In the genomic region with DNA sequence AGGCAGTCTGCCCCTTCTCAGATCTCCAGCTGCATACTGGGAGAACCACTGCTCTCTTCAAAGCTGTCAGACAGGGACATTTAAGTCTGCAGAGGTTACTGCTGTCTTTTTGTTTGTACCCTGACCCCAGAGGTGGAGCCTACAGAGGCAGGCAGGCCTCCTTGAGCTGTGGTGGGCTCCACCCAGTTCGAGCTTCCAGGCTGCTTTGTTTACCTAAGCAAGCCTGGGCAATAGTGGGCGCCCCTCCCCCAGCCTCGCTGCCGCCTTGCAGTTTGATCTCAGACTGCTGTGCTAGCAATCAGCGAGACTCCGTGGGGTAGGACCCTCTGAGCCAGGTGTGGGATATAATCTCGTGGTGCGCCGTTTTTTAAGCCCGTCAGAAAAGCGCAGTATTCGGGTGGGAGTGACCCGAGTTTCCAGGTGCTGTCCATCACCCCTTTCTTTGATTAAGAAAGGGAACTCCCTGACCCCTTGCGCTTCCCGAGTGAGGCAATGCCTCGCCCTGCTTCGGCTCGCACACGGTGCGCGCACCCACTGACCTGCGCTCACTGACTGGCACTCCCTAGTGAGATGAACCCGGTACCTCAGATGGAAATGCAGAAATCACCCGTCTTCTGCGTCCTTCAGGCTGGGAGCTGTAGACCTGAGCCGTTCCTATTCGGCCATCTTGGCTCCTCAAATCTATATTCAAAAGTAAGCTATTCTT, we compare ENCODE assay signal across 7 cellular contexts.
DNase-seq lines count a peak whose midpoint lies in the region; ATAC-seq, FAIRE-seq and TF ChIP-seq lines count a peak whose summit lies in the region.
"Not testable (repeated sequence)": the region's sequence is repeated elsewhere in the genome, so short reads cannot be mapped to it uniquely, and the experiment has no call there.

No MANE protein-coding gene starts in this region.

- intact Hi-C loops in HepG2 (cut with micrococcal nuclease; ENCODE audit: unreplicated experiment), result not testable (repeated sequence)

- TF ChIP-seq RAD21 in HepG2 (CRISPR knock-in tag; IDR thresholded peaks at IDR 0.05), result not testable (repeated sequence)

- BruUV-seq in HepG2 (replicated peaks; lab: Mats Ljungman, UMichigan), result not testable (repeated sequence)

- not testable (repeated sequence) for H3K9me2 ChIP-seq in hepatocyte (replicated peaks; ENCODE audit: insufficient read depth)

- not testable (repeated sequence) for H3K4me1 ChIP-seq in NT2/D1 (ENCODE audit: insufficient read depth, insufficient read length)
- peaks cover 20% of the 10 kb centered on the region for H3K4me1 ChIP-seq in hepatocyte (ENCODE audit: insufficient read depth)
- H3K4me1 ChIP-seq in HepG2 (ENCODE audit: insufficient read depth, low read length), result peaks cover 13% of the 10 kb centered on the region

- not testable (repeated sequence) for H3K9me3 Mint-ChIP-seq in chondrocyte (ENCODE audit: low read depth); neural crest cell

- CTCF ChIA-PET in HepG2 (lab: Yijun Ruan, JAX; ENCODE audit: low intra/inter-chr PET ratio, low total read pairs), result not testable (repeated sequence)

- H4K20me1 ChIP-seq in hepatocyte (ENCODE audit: insufficient read depth, poor library complexity, severe bottlenecking); HepG2 (ENCODE audit: insufficient read depth, low read length): not testable (repeated sequence)

- H3K9ac ChIP-seq in NT2/D1 (ENCODE audit: insufficient read length, low read depth), result peak overlapping the region; percentile 79
- H3K9ac ChIP-seq in HepG2 (ENCODE audit: insufficient read depth, low read depth, low read length), result not testable (repeated sequence)

- H3K36me3 ChIP-seq in NT2/D1 (ENCODE audit: insufficient read depth, insufficient read length, low read length); hepatocyte (replicated peaks; ENCODE audit: insufficient read depth, low read depth); HepG2 (replicated peaks in 1 of 2; ENCODE audit: control insufficient read depth in 1 of 2, insufficient read depth in 2 of 2, low read length in 2 of 2): not testable (repeated sequence)

- peak; percentile 55 for DNase-seq in DMS53 (lab: John Stamatoyannopoulos, UW)
- DNase-seq in Jurkat, Clone E6-1 (ENCODE audit: low read depth, low spot score); NT2/D1 (ENCODE audit: low read depth, low spot score); chondrocyte (ENCODE audit: low spot score); hepatocyte (ENCODE audit: low spot score); HepG2 (ENCODE audit: low spot score); neural crest cell (ENCODE audit: low read depth, low spot score): not testable (repeated sequence)

- not testable (repeated sequence) for TF ChIP-seq POLR2A in HepG2 (IDR thresholded peaks at IDR 0.05; ENCODE audit: insufficient read depth in 1 of 2, low read depth in 2 of 2, low read length in 2 of 2)

- not testable (repeated sequence) for H3K4me1 Mint-ChIP-seq in chondrocyte (ENCODE audit: low read depth); neural crest cell

- not testable (repeated sequence) for FAIRE-seq in HepG2 (lab: Jason Lieb, UNC)

- 15% methylated on average over 27 of the region's 27 CpGs for WGBS in hepatocyte (ENCODE audit: low lambda C conversion rate, missing lambda C conversion rate)
- 70% methylated on average over 24 of the region's 27 CpGs for WGBS in HepG2 (ENCODE audit: low lambda C conversion rate)

- H3K27ac ChIP-seq in hepatocyte, result peak overlapping the region; percentile 70
- H3K27ac ChIP-seq in HepG2 (ENCODE audit: extremely low read length, insufficient read depth, low read length), result not testable (repeated sequence)

- H3K79me2 ChIP-seq in hepatocyte; HepG2 (ENCODE audit: insufficient read depth, low read length): not testable (repeated sequence)

- H3K4me3 Mint-ChIP-seq in chondrocyte (ENCODE audit: unreplicated experiment) (peak overlapping the region; percentile 36), neural crest cell (peak overlapping the region; percentile 96)

- ATAC-seq in HepG2, result not testable (repeated sequence)

- peak overlapping the region; percentile 50 for H2AFZ ChIP-seq in hepatocyte
- not testable (repeated sequence) for H2AFZ ChIP-seq in HepG2 (ENCODE audit: low read length)

- not testable (repeated sequence) for H3K27me3 ChIP-seq in NT2/D1 (ENCODE audit: insufficient read depth, insufficient read length); hepatocyte; HepG2 (ENCODE audit: control insufficient read depth in 1 of 2, insufficient read depth in 2 of 2, low read length in 2 of 2)

- H3K36me3 Mint-ChIP-seq in chondrocyte (ENCODE audit: low read depth); neural crest cell (ENCODE audit: low read depth): not testable (repeated sequence)

- H3K27me3 Mint-ChIP-seq in chondrocyte (ENCODE audit: low read depth), result peaks cover 19% of the 10 kb centered on the region
- not testable (repeated sequence) for H3K27me3 Mint-ChIP-seq in neural crest cell (ENCODE audit: low read depth)

- TF ChIP-seq CTCF in chondrocyte (IDR thresholded peaks at IDR 0.05); hepatocyte (IDR thresholded peaks at IDR 0.05; ENCODE audit: poor library complexity); HepG2 (CRISPR knock-in tag; IDR thresholded peaks at IDR 0.05); neural crest cell (conservative IDR thresholded peaks at IDR 0.05): not testable (repeated sequence)

- peak overlapping the region; percentile 71 for H3K4me2 ChIP-seq in hepatocyte
- H3K4me2 ChIP-seq in HepG2 (ENCODE audit: low read depth, low read length), result not testable (repeated sequence)

- H3K4me3 ChIP-seq in Jurkat, Clone E6-1 (ENCODE audit: low read length), result peak overlapping the region; percentile 48
- peak overlapping the region; percentile 56 for H3K4me3 ChIP-seq in NT2/D1 (ENCODE audit: insufficient read length, low read depth)
- H3K4me3 ChIP-seq in hepatocyte, result peak overlapping the region; percentile 13
- not testable (repeated sequence) for H3K4me3 ChIP-seq in HepG2 (replicated peaks in 1 of 3; ENCODE audit: insufficient read depth in 1 of 3, low read depth in 2 of 3, low read length in 3 of 3)

- H3K9me3 ChIP-seq in NT2/D1 (ENCODE audit: insufficient read depth, low read length); hepatocyte (ENCODE audit: low read depth); HepG2 (ENCODE audit: low read length): not testable (repeated sequence)

- not testable (repeated sequence) for TF ChIP-seq EP300 in HepG2 (IDR thresholded peaks at IDR 0.05; ENCODE audit: low read depth in 2 of 2, low read length in 2 of 2); HepG2 (CRISPR knock-in tag; IDR thresholded peaks at IDR 0.05; ENCODE audit: borderline replicate concordance)

- in situ Hi-C loops in HepG2 (cut with HindIII; ENCODE audit: extremely low pct_ligation_motif_present, low pct_unique_long_range_greater_than_20kb), result not testable (repeated sequence)

- POLR2A ChIA-PET in HepG2 (lab: Yijun Ruan, JAX), result not testable (repeated sequence)

- not testable (repeated sequence) for H3K27ac Mint-ChIP-seq in chondrocyte (ENCODE audit: unreplicated experiment)
- H3K27ac Mint-ChIP-seq in neural crest cell (ENCODE audit: unreplicated experiment), result peak overlapping the region; percentile 98

TF ChIP-seq in HepG2, 621 proteins besides CTCF, POLR2A, EP300 and RAD21:
- TF ChIP-seq, protein P1, sequence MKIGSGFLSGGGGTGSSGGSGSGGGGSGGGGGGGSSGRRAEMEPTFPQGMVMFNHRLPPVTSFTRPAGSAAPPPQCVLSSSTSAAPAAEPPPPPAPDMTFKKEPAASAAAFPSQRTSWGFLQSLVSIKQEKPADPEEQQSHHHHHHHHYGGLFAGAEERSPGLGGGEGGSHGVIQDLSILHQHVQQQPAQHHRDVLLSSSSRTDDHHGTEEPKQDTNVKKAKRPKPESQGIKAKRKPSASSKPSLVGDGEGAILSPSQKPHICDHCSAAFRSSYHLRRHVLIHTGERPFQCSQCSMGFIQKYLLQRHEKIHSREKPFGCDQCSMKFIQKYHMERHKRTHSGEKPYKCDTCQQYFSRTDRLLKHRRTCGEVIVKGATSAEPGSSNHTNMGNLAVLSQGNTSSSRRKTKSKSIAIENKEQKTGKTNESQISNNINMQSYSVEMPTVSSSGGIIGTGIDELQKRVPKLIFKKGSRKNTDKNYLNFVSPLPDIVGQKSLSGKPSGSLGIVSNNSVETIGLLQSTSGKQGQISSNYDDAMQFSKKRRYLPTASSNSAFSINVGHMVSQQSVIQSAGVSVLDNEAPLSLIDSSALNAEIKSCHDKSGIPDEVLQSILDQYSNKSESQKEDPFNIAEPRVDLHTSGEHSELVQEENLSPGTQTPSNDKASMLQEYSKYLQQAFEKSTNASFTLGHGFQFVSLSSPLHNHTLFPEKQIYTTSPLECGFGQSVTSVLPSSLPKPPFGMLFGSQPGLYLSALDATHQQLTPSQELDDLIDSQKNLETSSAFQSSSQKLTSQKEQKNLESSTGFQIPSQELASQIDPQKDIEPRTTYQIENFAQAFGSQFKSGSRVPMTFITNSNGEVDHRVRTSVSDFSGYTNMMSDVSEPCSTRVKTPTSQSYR (CRISPR knock-in tag; IDR thresholded peaks at IDR 0.05; ENCODE audit: borderline replicate concordance), result peak; percentile 22; the same call in 1 of the 2 replicates
TF ChIP-seq in HepG2: peak in this region for 1; not testable (repeated sequence) for 620.
